ENCODE assay signal across 20 cellular contexts in genomic region chr5:171330011-171330410, GRCh38. TPM values are rescaled to one million over a fixed set of nuclear protein-coding genes. Genes with fewer than 3 reads are reported as not detected.
A peak's percentile ranks its signal among the peaks of the same experiment; 100 is the strongest.
DNase-seq lines count a peak whose midpoint lies in the region.
"Had no signal": no experiment of that assay in that cellular context is flagged by ENCODE, and none has a peak within 500 bp of the region (broad histone marks: within the 10 kb centered on the region; RNA-seq: fewer than 3 reads in every experiment).

No MANE protein-coding gene starts in this region.

- H3K36me3 ChIP-seq in SJCRH30: no peaks in the 10 kb centered on the region; the same call in none of the 2 replicates

- DNase-seq in LHCN-M2 (ENCODE audit: low read depth) (peak; percentile 13), SJCRH30 (peak; percentile 88 to 93), mesenteric fat pad (ENCODE audit: low spot score) (peak; percentile 49), NCI-H1048 (lab: John Stamatoyannopoulos, UW) (no peak), ureter (ENCODE audit: low spot score) (no peak), SHP77 (lab: John Stamatoyannopoulos, UW) (no peak)
- DNase-seq: C1 segment of cervical spinal cord; Calu3; CD4-positive, alpha-beta memory T cell; COR-L47; DMS79; EL; GDM1; GM23248; H9 had no signal

- H3K4me1 ChIP-seq in SJCRH30: peaks cover 15% of the 10 kb centered on the region

- H3K4me3 ChIP-seq in SJCRH30: no peak overlapping the region
- H3K4me3 ChIP-seq: GM12878, GM23248 had no signal

- peak overlapping the region; percentile 42 for H3K27ac ChIP-seq in SJCRH30
- H3K27ac ChIP-seq: GM23248 had no signal

- H3K9me3 ChIP-seq in SJCRH30 (replicated peaks): no peaks in the 10 kb centered on the region

- no peaks in the 10 kb centered on the region for H3K27me3 ChIP-seq in SJCRH30

RNA-seq across cellular contexts. Expression of gene TLX3, which starts 21.0 kb away (rescaled TPM):
- total RNA-seq in LHCN-M2 (2014; rRNA removed): not detected in 2 replicates
- not detected for polyA plus RNA-seq in LHCN-M2 (2012)
- 6.2 and 6.9 TPM in 2 replicates for total RNA-seq in SJCRH30 (2014; rRNA removed; shearing (Covaris generic))
- not detected for total RNA-seq in mesenteric fat pad
- not detected for total RNA-seq in ureter
- total RNA-seq: A172; A673; CD4-positive, alpha-beta memory T cell; GM12878; GM23248; H4; H9 had no signal
- polyA plus RNA-seq: BJ; CD4-positive, alpha-beta memory T cell; GM12878; GM23248 had no signal

RNA-seq across cellular contexts. Expression of gene NPM1, which starts 57.6 kb away (rescaled TPM):
- total RNA-seq in LHCN-M2 (2014; rRNA removed) (1,266 and 1,268 TPM in 2 replicates), mesenteric fat pad (526 TPM), ureter (877 TPM)
- 1,828 TPM for polyA plus RNA-seq in LHCN-M2 (2012)
- 3,269 and 3,693 TPM in 2 replicates for total RNA-seq in SJCRH30 (2014; rRNA removed; shearing (Covaris generic))

Comparison
In these comparisons a context has a peak if more than half of its experiments do, and no peak if none do; other contexts are left out.
1. DNase-seq: peak in LHCN-M2 (single experiment), SJCRH30 (2 of 2) and mesenteric fat pad (single experiment); none in NCI-H1048 (single experiment), ureter (single experiment) and SHP77 (0 of 2).